ENCODE assay signal across 1 cellular context in the genomic region with DNA sequence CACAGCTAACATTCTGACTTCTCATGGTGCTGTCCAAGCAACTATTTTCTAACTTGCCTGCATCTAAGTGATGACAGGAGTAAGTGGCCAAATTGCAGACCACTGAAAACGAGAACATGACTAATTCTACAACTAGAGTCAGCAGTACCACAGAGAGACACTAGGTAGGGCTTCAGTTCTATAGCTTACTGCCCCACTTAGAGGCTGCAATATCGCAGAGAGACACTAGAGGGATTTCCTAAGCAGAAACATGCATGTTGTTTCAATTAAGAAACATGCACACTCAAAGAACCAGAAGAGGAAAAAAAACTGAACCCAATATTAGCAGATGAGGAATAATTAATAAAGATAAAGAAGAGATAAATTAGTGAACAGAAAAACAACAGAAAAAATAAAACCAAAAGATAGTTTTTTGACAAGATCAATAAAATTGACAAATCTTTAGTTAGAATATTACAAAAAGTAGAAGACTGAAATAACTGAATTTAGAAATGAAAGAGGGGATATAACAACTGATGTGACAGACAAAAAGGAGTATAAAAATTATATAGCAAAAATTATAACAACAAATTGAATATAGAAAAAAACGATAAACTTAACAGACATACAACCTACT.
TF ChIP-seq lines count a peak whose summit lies in the region.

No MANE protein-coding gene starts in this region.

TF ChIP-seq in GM12878, 131 proteins besides CTCF, POLR2A, EP300 and RAD21 (continues in another document):
- no peak for TF ChIP-seq NFYA (IDR thresholded peaks at IDR 0.05; ENCODE audit: borderline replicate concordance, low read depth, low read length)
- TF ChIP-seq ZZZ3 (IDR thresholded peaks at IDR 0.05; ENCODE audit: control insufficient read depth, insufficient read length, low read depth): no peak
- TF ChIP-seq CUX1 (IDR thresholded peaks at IDR 0.05; ENCODE audit: insufficient replicate concordance, low read depth, low read length): no peak
- no peak for TF ChIP-seq ZNF24 (IDR thresholded peaks at IDR 0.05)
- no peak for TF ChIP-seq HDAC2 (IDR thresholded peaks at IDR 0.05)
- TF ChIP-seq TAF1 (IDR thresholded peaks at IDR 0.05; ENCODE audit: borderline replicate concordance, low read depth, low read length): no peak
- no peak for TF ChIP-seq ZNF622 (IDR thresholded peaks at IDR 0.05)
- no peak for TF ChIP-seq BCL3 (IDR thresholded peaks at IDR 0.05; ENCODE audit: borderline replicate concordance, insufficient read depth, low read depth, low read length, poor library complexity, severe bottlenecking)
- TF ChIP-seq, protein P1, sequence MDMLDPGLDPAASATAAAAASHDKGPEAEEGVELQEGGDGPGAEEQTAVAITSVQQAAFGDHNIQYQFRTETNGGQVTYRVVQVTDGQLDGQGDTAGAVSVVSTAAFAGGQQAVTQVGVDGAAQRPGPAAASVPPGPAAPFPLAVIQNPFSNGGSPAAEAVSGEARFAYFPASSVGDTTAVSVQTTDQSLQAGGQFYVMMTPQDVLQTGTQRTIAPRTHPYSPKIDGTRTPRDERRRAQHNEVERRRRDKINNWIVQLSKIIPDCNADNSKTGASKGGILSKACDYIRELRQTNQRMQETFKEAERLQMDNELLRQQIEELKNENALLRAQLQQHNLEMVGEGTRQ (IDR thresholded peaks at IDR 0.05; ENCODE audit: borderline replicate concordance, low read depth, low read length): no peak
- no peak for TF ChIP-seq SREBF1 (IDR thresholded peaks at IDR 0.05; ENCODE audit: low read length)
- TF ChIP-seq STAT1 (conservative IDR thresholded peaks at IDR 0.05): no peak
- TF ChIP-seq RUNX3 (IDR thresholded peaks at IDR 0.05; ENCODE audit: low read length): peak; percentile 58; the same call in 1 of the 2 replicates
- no peak for TF ChIP-seq YBX1 (IDR thresholded peaks at IDR 0.05)
- TF ChIP-seq, protein P2, sequence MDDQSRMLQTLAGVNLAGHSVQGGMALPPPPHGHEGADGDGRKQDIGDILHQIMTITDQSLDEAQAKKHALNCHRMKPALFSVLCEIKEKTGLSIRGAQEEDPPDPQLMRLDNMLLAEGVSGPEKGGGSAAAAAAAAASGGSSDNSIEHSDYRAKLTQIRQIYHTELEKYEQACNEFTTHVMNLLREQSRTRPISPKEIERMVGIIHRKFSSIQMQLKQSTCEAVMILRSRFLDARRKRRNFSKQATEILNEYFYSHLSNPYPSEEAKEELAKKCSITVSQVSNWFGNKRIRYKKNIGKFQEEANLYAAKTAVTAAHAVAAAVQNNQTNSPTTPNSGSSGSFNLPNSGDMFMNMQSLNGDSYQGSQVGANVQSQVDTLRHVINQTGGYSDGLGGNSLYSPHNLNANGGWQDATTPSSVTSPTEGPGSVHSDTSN (IDR thresholded peaks at IDR 0.05; ENCODE audit: insufficient replicate concordance, low read depth, low read length): no peak
- TF ChIP-seq ESRRA (IDR thresholded peaks at IDR 0.05; ENCODE audit: low read length): no peak
- TF ChIP-seq IRF4 (IDR thresholded peaks at IDR 0.05; ENCODE audit: low read depth, low read length): peak; percentile 58; the same call in 1 of the 2 replicates
- no peak for TF ChIP-seq SREBF2 (IDR thresholded peaks at IDR 0.05; ENCODE audit: low read length)
- TF ChIP-seq RELB (IDR thresholded peaks at IDR 0.05; ENCODE audit: low read depth): no peak
- TF ChIP-seq ZSCAN29 (IDR thresholded peaks at IDR 0.05): no peak
- TF ChIP-seq KAT2A (conservative IDR thresholded peaks at IDR 0.05; ENCODE audit: control insufficient read depth, low read depth, low read length): no peak
- no peak for TF ChIP-seq GATAD2B (conservative IDR thresholded peaks at IDR 0.05; ENCODE audit: low read depth)
- TF ChIP-seq PKNOX1 (IDR thresholded peaks at IDR 0.05): no peak
- TF ChIP-seq, protein P3, sequence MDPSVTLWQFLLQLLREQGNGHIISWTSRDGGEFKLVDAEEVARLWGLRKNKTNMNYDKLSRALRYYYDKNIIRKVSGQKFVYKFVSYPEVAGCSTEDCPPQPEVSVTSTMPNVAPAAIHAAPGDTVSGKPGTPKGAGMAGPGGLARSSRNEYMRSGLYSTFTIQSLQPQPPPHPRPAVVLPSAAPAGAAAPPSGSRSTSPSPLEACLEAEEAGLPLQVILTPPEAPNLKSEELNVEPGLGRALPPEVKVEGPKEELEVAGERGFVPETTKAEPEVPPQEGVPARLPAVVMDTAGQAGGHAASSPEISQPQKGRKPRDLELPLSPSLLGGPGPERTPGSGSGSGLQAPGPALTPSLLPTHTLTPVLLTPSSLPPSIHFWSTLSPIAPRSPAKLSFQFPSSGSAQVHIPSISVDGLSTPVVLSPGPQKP (IDR thresholded peaks at IDR 0.05; ENCODE audit: low read depth, low read length): no peak
- TF ChIP-seq SP1 (IDR thresholded peaks at IDR 0.05; ENCODE audit: low read depth, low read length): no peak
- TF ChIP-seq JUNB (IDR thresholded peaks at IDR 0.05): peak; percentile 66
- 0 out of 2 replicates have a peak, but pooled peaks have one; percentile 46 for TF ChIP-seq STAT3 (IDR thresholded peaks at IDR 0.05; ENCODE audit: low read depth, low read length)
- TF ChIP-seq, protein P4, sequence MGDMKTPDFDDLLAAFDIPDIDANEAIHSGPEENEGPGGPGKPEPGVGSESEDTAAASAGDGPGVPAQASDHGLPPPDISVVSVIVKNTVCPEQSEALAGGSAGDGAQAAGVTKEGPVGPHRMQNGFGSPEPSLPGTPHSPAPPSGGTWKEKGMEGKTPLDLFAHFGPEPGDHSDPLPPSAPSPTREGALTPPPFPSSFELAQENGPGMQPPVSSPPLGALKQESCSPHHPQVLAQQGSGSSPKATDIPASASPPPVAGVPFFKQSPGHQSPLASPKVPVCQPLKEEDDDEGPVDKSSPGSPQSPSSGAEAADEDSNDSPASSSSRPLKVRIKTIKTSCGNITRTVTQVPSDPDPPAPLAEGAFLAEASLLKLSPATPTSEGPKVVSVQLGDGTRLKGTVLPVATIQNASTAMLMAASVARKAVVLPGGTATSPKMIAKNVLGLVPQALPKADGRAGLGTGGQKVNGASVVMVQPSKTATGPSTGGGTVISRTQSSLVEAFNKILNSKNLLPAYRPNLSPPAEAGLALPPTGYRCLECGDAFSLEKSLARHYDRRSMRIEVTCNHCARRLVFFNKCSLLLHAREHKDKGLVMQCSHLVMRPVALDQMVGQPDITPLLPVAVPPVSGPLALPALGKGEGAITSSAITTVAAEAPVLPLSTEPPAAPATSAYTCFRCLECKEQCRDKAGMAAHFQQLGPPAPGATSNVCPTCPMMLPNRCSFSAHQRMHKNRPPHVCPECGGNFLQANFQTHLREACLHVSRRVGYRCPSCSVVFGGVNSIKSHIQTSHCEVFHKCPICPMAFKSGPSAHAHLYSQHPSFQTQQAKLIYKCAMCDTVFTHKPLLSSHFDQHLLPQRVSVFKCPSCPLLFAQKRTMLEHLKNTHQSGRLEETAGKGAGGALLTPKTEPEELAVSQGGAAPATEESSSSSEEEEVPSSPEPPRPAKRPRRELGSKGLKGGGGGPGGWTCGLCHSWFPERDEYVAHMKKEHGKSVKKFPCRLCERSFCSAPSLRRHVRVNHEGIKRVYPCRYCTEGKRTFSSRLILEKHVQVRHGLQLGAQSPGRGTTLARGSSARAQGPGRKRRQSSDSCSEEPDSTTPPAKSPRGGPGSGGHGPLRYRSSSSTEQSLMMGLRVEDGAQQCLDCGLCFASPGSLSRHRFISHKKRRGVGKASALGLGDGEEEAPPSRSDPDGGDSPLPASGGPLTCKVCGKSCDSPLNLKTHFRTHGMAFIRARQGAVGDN (IDR thresholded peaks at IDR 0.05): no peak
- TF ChIP-seq SMARCA5 (IDR thresholded peaks at IDR 0.05): no peak
- no peak for TF ChIP-seq HDGF (IDR thresholded peaks at IDR 0.05)
- no peak for TF ChIP-seq CHD2 (IDR thresholded peaks at IDR 0.05; ENCODE audit: borderline replicate concordance, low read depth, low read length)
- no peak for TF ChIP-seq BMI1 (IDR thresholded peaks at IDR 0.05; ENCODE audit: borderline replicate concordance)
- no peak for TF ChIP-seq KLF5 (IDR thresholded peaks at IDR 0.05; ENCODE audit: partially characterized antibody)
- TF ChIP-seq FOXM1 (IDR thresholded peaks at IDR 0.05; ENCODE audit: low read depth, low read length): no peak
- no peak for TF ChIP-seq HSF1 (IDR thresholded peaks at IDR 0.05; ENCODE audit: low read depth, low read length)
- no peak for TF ChIP-seq POLR2AphosphoS5 (IDR thresholded peaks at IDR 0.05; ENCODE audit: low read length)
- TF ChIP-seq LARP7 (IDR thresholded peaks at IDR 0.05): no peak
- TF ChIP-seq BACH1 (IDR thresholded peaks at IDR 0.05; ENCODE audit: borderline replicate concordance): no peak
- no peak for TF ChIP-seq NR2C2 (IDR thresholded peaks at IDR 0.05; ENCODE audit: borderline replicate concordance, control insufficient read depth, insufficient read length, low read depth)
- TF ChIP-seq CHD4 (IDR thresholded peaks at IDR 0.05): no peak
- TF ChIP-seq HCFC1 (IDR thresholded peaks at IDR 0.05; ENCODE audit: low read length): no peak
- TF ChIP-seq EGR1 (IDR thresholded peaks at IDR 0.05; ENCODE audit: borderline replicate concordance in 1 of 2, low read depth in 2 of 2, low read length in 2 of 2): no peak
- no peak for TF ChIP-seq MEF2A (IDR thresholded peaks at IDR 0.05; ENCODE audit: insufficient read depth, low read depth, low read length)
- TF ChIP-seq POU2F2 (IDR thresholded peaks at IDR 0.05; ENCODE audit: borderline replicate concordance, low read depth, low read length): no peak; the same call in 2 of the 3 replicates
- TF ChIP-seq MXI1 (IDR thresholded peaks at IDR 0.05; ENCODE audit: low read depth, low read length): 0 out of 2 replicates have a peak, but pooled peaks have one; percentile 24
- no peak for TF ChIP-seq JUND (IDR thresholded peaks at IDR 0.05; ENCODE audit: low read depth, low read length)
